Comparison of ENCODE assay signal across 8 cellular contexts in the genomic region with DNA sequence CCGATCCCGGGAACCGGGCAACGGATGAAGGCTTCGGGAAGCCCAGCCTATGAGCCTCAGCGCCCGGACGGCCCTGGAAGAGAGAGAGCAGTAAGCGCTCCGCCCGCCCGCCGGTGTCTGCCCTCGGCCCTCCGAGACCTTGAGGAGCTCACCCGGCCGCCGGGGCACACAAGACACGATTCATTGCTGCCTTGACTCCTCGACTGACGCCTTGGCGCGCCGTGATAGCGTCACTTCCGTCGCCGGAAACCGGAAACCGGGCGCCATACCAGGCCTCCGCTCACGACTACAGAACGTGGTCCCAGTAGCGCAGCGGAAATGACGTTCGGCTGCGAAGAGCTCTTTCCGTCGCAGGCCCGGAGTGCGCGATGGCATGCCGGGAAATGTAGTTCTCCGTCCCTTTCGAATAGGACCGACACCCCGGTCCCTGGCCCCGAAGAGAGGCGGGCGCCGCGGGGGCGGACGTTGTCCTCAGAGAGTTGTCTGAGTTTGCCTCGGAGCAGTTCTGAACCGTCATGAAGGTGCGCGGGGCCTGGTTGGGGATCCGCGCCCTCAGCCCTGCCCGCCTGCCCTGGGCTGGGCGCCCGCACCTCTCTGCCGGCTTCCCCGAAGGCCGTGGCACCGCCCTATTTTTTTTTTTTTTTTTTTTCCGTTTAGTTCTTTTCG. TPM values are rescaled to one million over a fixed set of nuclear protein-coding genes. Genes with fewer than 3 reads are reported as not detected.
DNase-seq lines count a peak whose midpoint lies in the region; ATAC-seq, FAIRE-seq and TF ChIP-seq lines count a peak whose summit lies in the region.

A gene (minus strand): TSS at position 208 of the 666 bp plus-strand sequence. CDS start 24 bp downstream, at position 184.

- peak within 1 kb of the TSS; percentile 85 to 91 (median 87) for H3K4me3 Mint-ChIP-seq in T-cell

- H3K27ac Mint-ChIP-seq in T-cell = peak within 1 kb of the TSS; percentile 93 to 97

- peaks cover 12 to 27% (median 15%) of the 10 kb centered on the region in 3 donors for H3K4me1 Mint-ChIP-seq in T-cell

- H3K9me3 Mint-ChIP-seq in T-cell = no peaks in the 10 kb centered on the region

- no peaks in the 10 kb centered on the region for H3K27me3 Mint-ChIP-seq in T-cell

- FAIRE-seq in GM12891 (lab: Jason Lieb, UNC) = peak; percentile 94

- WGBS in adrenal gland, 4 donors = 0 to 1% (median 0%) methylated on average over 18 to 71 of the region's 71 CpGs
- WGBS in heart left ventricle, 4 donors = 0 to 1% (median 0%) methylated on average over 55 to 71 of the region's 71 CpGs

- no peaks in the 10 kb centered on the region for H3K36me3 Mint-ChIP-seq in T-cell

- peak within 1 kb of the TSS in 3 of 4 donors; percentile 71 to 97 (median 77) for H3K4me3 ChIP-seq in adrenal gland
- peak within 1 kb of the TSS; percentile 61 to 98 (median 88) for H3K4me3 ChIP-seq in heart left ventricle
- peak within 1 kb of the TSS; percentile 98 for H3K4me3 ChIP-seq in upper lobe of right lung

- H3K4me1 ChIP-seq in adrenal gland (replicated peaks in 1 of 2) (peaks cover 6 to 18% of the 10 kb centered on the region in 2 donors), heart left ventricle (peaks cover 4 to 26% (median 18%) of the 10 kb centered on the region in 12 donors), upper lobe of right lung (peaks cover 9% of the 10 kb centered on the region)

- DNase-seq in GM12891 (ENCODE audit: insufficient read length, low spot score) (peak; percentile 98), NCI-H1436 treated with DMSO at 0.1 percent for 48 hours (lab: John Stamatoyannopoulos, UW) (peak; percentile 89), T-cell (peak; percentile 96 to 99 (median 99)), adrenal gland (peak; percentile 98 to 99 (median 99)), heart left ventricle (peak; percentile 98 to 99 (median 99)), posterior cingulate gyrus (peak; percentile 98 to 100 (median 100)), upper lobe of right lung (peak; percentile 99)

- TF ChIP-seq CTCF in adrenal gland (IDR thresholded peaks at IDR 0.05) (no peak), heart left ventricle (IDR thresholded peaks at IDR 0.05) (no peak), upper lobe of right lung (IDR thresholded peaks at IDR 0.05) (no peak)

- POLR2A ChIA-PET in T-cell (lab: Charles Lee) = interaction anchor here in 1 of 2 donors (0.6 to 1.2 kb wide), 3 partner anchors 13 to 544 kb away, joined by 3 read pairs; a partner anchor contains a TSS

- H3K27ac ChIP-seq in adrenal gland = peak within 1 kb of the TSS; percentile 82 to 98 (median 93)
- H3K27ac ChIP-seq in heart left ventricle = peak within 1 kb of the TSS; percentile 89 to 99 (median 98)
- H3K27ac ChIP-seq in upper lobe of right lung = peak within 1 kb of the TSS; percentile 95

- CTCF ChIA-PET in T-cell (lab: Charles Lee) = interaction anchor here (0.6 to 1.2 kb wide), 6 partner anchors 12 to 362 kb away, joined by 3 to 8 read pairs (median 3); a partner anchor contains a TSS

- peak; percentile 80 for TF ChIP-seq POLR2A in GM12891 (IDR thresholded peaks at IDR 0.05; ENCODE audit: low read depth, low read length)
- peak; percentile 54 to 81 for TF ChIP-seq POLR2A in adrenal gland (IDR thresholded peaks at IDR 0.05)
- peak in 1 of 2 donors; percentile 77 for TF ChIP-seq POLR2A in heart left ventricle (IDR thresholded peaks at IDR 0.05)

- ATAC-seq in HG02840 (IDR thresholded peaks at IDR 0.05; ENCODE audit: low FRiP score, unreplicated experiment) (peak; percentile 97), T-cell (replicated peaks in 1 of 4) (peak; percentile 89 to 93 (median 92)), heart left ventricle (peak; percentile 95 to 99 (median 98)), upper lobe of right lung (peak; percentile 98)

- H3K9me3 ChIP-seq in adrenal gland (replicated peaks in 1 of 3) = no peaks in the 10 kb centered on the region
- H3K9me3 ChIP-seq in heart left ventricle = no peaks in the 10 kb centered on the region
- no peaks in the 10 kb centered on the region for H3K9me3 ChIP-seq in upper lobe of right lung

- no peaks in the 10 kb centered on the region for H3K27me3 ChIP-seq in adrenal gland
- no peaks in the 10 kb centered on the region for H3K27me3 ChIP-seq in heart left ventricle
- H3K27me3 ChIP-seq in upper lobe of right lung = no peaks in the 10 kb centered on the region

- H3K36me3 ChIP-seq in adrenal gland (replicated peaks in 1 of 2) (no peaks in the 10 kb centered on the region), heart left ventricle (peaks cover 0 to 4% (median 0%) of the 10 kb centered on the region in 9 donors), upper lobe of right lung (no peaks in the 10 kb centered on the region)

- intact Hi-C loops in adrenal gland (cut with DNase I) (no loop called here), heart left ventricle (cut with DNase I) (loop anchor here in 2 of 10 donors (5.0 to 10.0 kb wide), 5 partner anchors 52 to 287 kb away; a partner anchor contains a TSS), posterior cingulate gyrus (cut with DNase I) (loop anchor here (2.0 kb wide), 1 partner anchor 70 kb away; a partner anchor contains a TSS), upper lobe of right lung (cut with DNase I) (no loop called here)

TF ChIP-seq in GM12891, 5 proteins besides CTCF, POLR2A, EP300 and RAD21:
- TF ChIP-seq POLR2AphosphoS5 (IDR thresholded peaks at IDR 0.05; ENCODE audit: low read depth, low read length) (peak; percentile 62; the same call in 1 of the 2 replicates), TAF1 (IDR thresholded peaks at IDR 0.05; ENCODE audit: low read depth, low read length) (peak; percentile 61; the same call in 1 of the 2 replicates), PAX5 (IDR thresholded peaks at IDR 0.05; ENCODE audit: insufficient read depth, low read length, severe bottlenecking) (no peak)

RNA-seq across cellular contexts. Expression of the gene that starts here (rescaled TPM):
- polyA plus RNA-seq in GM12891 (2012; ENCODE audit: low read depth, missing spikeins) = 19.3 TPM
- total RNA-seq in T-cell (10 to 100 TPM in 3 of 5 donors, 1 to 10 TPM in 2; 8.4 to 12.9 (median 10.8) TPM), adrenal gland (10 to 100 TPM; 16.9 to 48.2 (median 21.6) TPM), heart left ventricle (10 to 100 TPM in 7 of 9 donors, 1 to 10 TPM in 2; 8.9 to 21.3 (median 11.9) TPM), upper lobe of right lung (9.1 TPM)
- polyA plus RNA-seq in adrenal gland (10 to 100 TPM; 13.2 to 21.0 (median 15.7) TPM), heart left ventricle (10 to 100 TPM; 10.9 to 34.2 TPM)

Comparison
In these comparisons a context has a peak if more than half of its experiments do, and no peak if none do; other contexts are left out.
1. Peak in every context shown above with its lines: DNase-seq, ATAC-seq, H3K4me3 ChIP-seq and H3K27ac ChIP-seq.